20 cellular contexts compared by ENCODE assay signal in genomic region chr11:122664188-122664587, GRCh38. TPM values are rescaled to one million over a fixed set of nuclear protein-coding genes. Genes with fewer than 3 reads are reported as not detected.
DNase-seq lines count a peak whose midpoint lies in the region; ATAC-seq and TF ChIP-seq lines count a peak whose summit lies in the region.
"Had no signal": no experiment of that assay in that cellular context is flagged by ENCODE, and none has a peak within 500 bp of the region (broad histone marks: within the 10 kb centered on the region; RNA-seq: fewer than 3 reads in every experiment).

No MANE protein-coding gene starts in this region.

- peak overlapping the region; percentile 8; the same call in 1 of the 2 replicates for H3K18ac ChIP-seq in IMR-90 (ENCODE audit: low read depth, low read length)

- no peak for ATAC-seq in activated CD8-positive, alpha-beta T cell treated with anti-CD3 and anti-CD28 coated beads, Interleukin-2, amount 10 ng/mL, durations not matched to agents 7 days and 5 days
- ATAC-seq in activated CD8-positive, alpha-beta T cell treated with anti-CD3 and anti-CD28 coated beads for 36 hours, result no peak
- peak; percentile 12; the same call in 1 of the 2 replicates for ATAC-seq in IMR-90 (ENCODE audit: low read depth)
- peak; percentile 17 to 29 for ATAC-seq in stimulated activated naive B cell treated with anti-CD40 and anti-IgM and Interleukin-4, amounts not matched to agents 10 μg/mL and 1 μg/mL and 100 μg/mL, for 72 hours (replicated peaks)
- ATAC-seq in stimulated activated effector memory CD8-positive, alpha-beta T cell treated with anti-CD3 and anti-CD28 coated beads, Interleukin-12 subunit alpha, Interleukin-12 subunit beta, amount 100 ng/mL, for 72 hours, result no peak
- ATAC-seq: activated CD4-positive, alpha-beta T cell treated with anti-CD3 and anti-CD28 coated beads for 36 hours; psoas muscle had no signal

- H3K4me1 ChIP-seq in IMR-90 (ENCODE audit: control insufficient read depth, insufficient read depth, low read length), result peaks cover 32% of the 10 kb centered on the region
- H3K4me1 ChIP-seq: psoas muscle, uterus had no signal

- no peak overlapping the region for H3K27ac ChIP-seq in IMR-90 (ENCODE audit: insufficient read depth, low read length)
- H3K27ac ChIP-seq: coronary artery, psoas muscle, skin epidermis, uterus had no signal

- no peak for TF ChIP-seq RAD21 in IMR-90 (IDR thresholded peaks at IDR 0.05; ENCODE audit: low read length)

- H3K9ac ChIP-seq in IMR-90 (ENCODE audit: low read depth, low read length), result no peak overlapping the region

- TF ChIP-seq POLR2A in IMR-90 (IDR thresholded peaks at IDR 0.05; ENCODE audit: low read depth, low read length), result no peak

- H2AFZ ChIP-seq in IMR-90 (replicated peaks; ENCODE audit: low read length, poor library complexity), result no peak overlapping the region

- no peaks in the 10 kb centered on the region for H3K9me3 Mint-ChIP-seq in activated CD8-positive, alpha-beta T cell treated with anti-CD3 and anti-CD28 coated beads, Interleukin-2, amount 10 ng/mL, durations not matched to agents 7 days and 5 days (ENCODE audit: insufficient read depth)
- peaks cover 3% of the 10 kb centered on the region for H3K9me3 Mint-ChIP-seq in activated CD8-positive, alpha-beta T cell treated with anti-CD3 and anti-CD28 coated beads for 36 hours
- no peaks in the 10 kb centered on the region for H3K9me3 Mint-ChIP-seq in immature natural killer cell
- peaks cover under 1 to 3% of the 10 kb centered on the region in 2 donors for H3K9me3 Mint-ChIP-seq in stimulated activated naive B cell treated with anti-CD40 and anti-IgM and Interleukin-4, amounts not matched to agents 10 μg/mL and 1 μg/mL and 100 μg/mL, for 72 hours
- H3K9me3 Mint-ChIP-seq in stimulated activated effector memory CD8-positive, alpha-beta T cell treated with anti-CD3 and anti-CD28 coated beads, Interleukin-12 subunit alpha, Interleukin-12 subunit beta, amount 100 ng/mL, for 72 hours, result peaks cover under 1% of the 10 kb centered on the region

- no peak overlapping the region for H3K56ac ChIP-seq in IMR-90 (ENCODE audit: extremely low read depth, insufficient read depth, low read length)

- peaks cover 4% of the 10 kb centered on the region; the same call in 1 of the 2 replicates for H3K36me3 ChIP-seq in IMR-90 (ENCODE audit: control insufficient read depth, insufficient read depth, low read length)
- H3K36me3 ChIP-seq: uterus had no signal

- no peak overlapping the region for H3K4me3 Mint-ChIP-seq in activated CD8-positive, alpha-beta T cell treated with anti-CD3 and anti-CD28 coated beads, Interleukin-2, amount 10 ng/mL, durations not matched to agents 7 days and 5 days
- H3K4me3 Mint-ChIP-seq in activated CD8-positive, alpha-beta T cell treated with anti-CD3 and anti-CD28 coated beads for 36 hours, result no peak overlapping the region
- peak overlapping the region in 2 of 5 donors; percentile 11 to 38 for H3K4me3 Mint-ChIP-seq in immature natural killer cell
- H3K4me3 Mint-ChIP-seq in stimulated activated naive B cell treated with anti-CD40 and anti-IgM and Interleukin-4, amounts not matched to agents 10 μg/mL and 1 μg/mL and 100 μg/mL, for 72 hours, result no peak overlapping the region
- no peak overlapping the region for H3K4me3 Mint-ChIP-seq in stimulated activated effector memory CD8-positive, alpha-beta T cell treated with anti-CD3 and anti-CD28 coated beads, Interleukin-12 subunit alpha, Interleukin-12 subunit beta, amount 100 ng/mL, for 72 hours
- H3K4me3 Mint-ChIP-seq: activated CD4-positive, alpha-beta T cell treated with anti-CD3 and anti-CD28 coated beads for 36 hours; neural crest cell had no signal

- H3K27me3 Mint-ChIP-seq in activated CD8-positive, alpha-beta T cell treated with anti-CD3 and anti-CD28 coated beads, Interleukin-2, amount 10 ng/mL, durations not matched to agents 7 days and 5 days (ENCODE audit: low read depth), result no peaks in the 10 kb centered on the region
- H3K27me3 Mint-ChIP-seq in activated CD8-positive, alpha-beta T cell treated with anti-CD3 and anti-CD28 coated beads for 36 hours, result no peaks in the 10 kb centered on the region
- H3K27me3 Mint-ChIP-seq in immature natural killer cell (ENCODE audit: low read depth in 3 of 3), result peaks cover 1 to 5% (median 2%) of the 10 kb centered on the region in 3 donors
- peaks cover 0 to 12% of the 10 kb centered on the region in 2 donors for H3K27me3 Mint-ChIP-seq in stimulated activated naive B cell treated with anti-CD40 and anti-IgM and Interleukin-4, amounts not matched to agents 10 μg/mL and 1 μg/mL and 100 μg/mL, for 72 hours
- H3K27me3 Mint-ChIP-seq: activated CD4-positive, alpha-beta T cell treated with anti-CD3 and anti-CD28 coated beads for 36 hours had no signal

- DNase-seq in activated CD8-positive, alpha-beta T cell treated with anti-CD3 and anti-CD28 coated beads, Interleukin-2, amount 10 ng/mL, durations not matched to agents 7 days and 5 days, result no peak
- no peak for DNase-seq in activated CD8-positive, alpha-beta T cell treated with anti-CD3 and anti-CD28 coated beads for 36 hours
- DNase-seq in IMR-90 (peak; percentile 57), immature natural killer cell (no peak), NCI-H510A (lab: John Stamatoyannopoulos, UW) (no peak), HPDE6-E6E7 (ENCODE audit: extremely low spot score) (no peak)
- DNase-seq in stimulated activated naive B cell treated with anti-CD40 and anti-IgM and Interleukin-4, amounts not matched to agents 10 μg/mL and 1 μg/mL and 100 μg/mL, for 72 hours, result no peak
- DNase-seq in stimulated activated effector memory CD8-positive, alpha-beta T cell treated with anti-CD3 and anti-CD28 coated beads, Interleukin-12 subunit alpha, Interleukin-12 subunit beta, amount 100 ng/mL, for 72 hours (ENCODE audit: low spot score in 2 of 2), result no peak
- DNase-seq: activated CD4-positive, alpha-beta T cell treated with anti-CD3 and anti-CD28 coated beads for 36 hours; activated effector memory CD4-positive, alpha-beta T cell treated with Interleukin-2 at 50 U/mL for 16 hours; H7; Kasumi-1; NCI-H69; psoas muscle; SHP77; stimulated activated CD4-positive, alpha-beta T cell treated with anti-CD3 and anti-CD28 coated beads, Interleukin-4, amount 100 ng/mL, for 1 hour; uterus had no signal

- BruUV-seq in IMR-90 (replicated peaks; lab: Mats Ljungman, UMichigan), result no TSS peak

- in situ Hi-C loops in IMR-90 (cut with MboI; ENCODE audit: low sequenced_read_pairs), result no loop called here

- no peak overlapping the region for H3K4me2 ChIP-seq in IMR-90 (ENCODE audit: low read depth, low read length)

- H3K14ac ChIP-seq in IMR-90 (replicated peaks; ENCODE audit: low read depth, low read length), result peak overlapping the region; percentile 36

- peaks cover 46% of the 10 kb centered on the region for H4K20me1 ChIP-seq in IMR-90 (ENCODE audit: insufficient read depth, low read length)

- no peak overlapping the region for H3K23ac ChIP-seq in IMR-90 (ENCODE audit: low read depth, low read length)

- intact Hi-C loops in activated CD8-positive, alpha-beta T cell treated with anti-CD3 and anti-CD28 coated beads for 36 hours (cut with micrococcal nuclease), result no loop called here
- intact Hi-C loops in IMR-90 (cut with micrococcal nuclease), result no loop called here

- POLR2A ChIA-PET in activated CD8-positive, alpha-beta T cell treated with anti-CD3 and anti-CD28 coated beads, Interleukin-2, amount 10 ng/mL, durations not matched to agents 7 days and 5 days (lab: Charles Lee), result interaction anchor here (0.6 to 1.7 kb wide), 2 partner anchors 8 to 40 kb away, joined by 3 to 6 read pairs; no protein-coding TSS in a partner anchor
- POLR2A ChIA-PET in activated CD8-positive, alpha-beta T cell treated with anti-CD3 and anti-CD28 coated beads for 36 hours (lab: Charles Lee), result interaction anchor here (1.4 to 5.5 kb wide), 4 partner anchors 8 to 81 kb away, joined by 3 to 32 read pairs (median 7); partner anchors contain the start of gene UBASH3B
- POLR2A ChIA-PET in IMR-90 (lab: Charles Lee; ENCODE audit: unreplicated experiment), result no interaction called here

- no peak overlapping the region for H3K4me3 ChIP-seq in IMR-90 (ENCODE audit: insufficient read depth, low read depth, low read length)
- H3K4me3 ChIP-seq: coronary artery, psoas muscle, skin epidermis, uterus had no signal

- 0 out of 2 replicates have a peak overlapping the region, but pooled peaks have one; percentile 89 for H2AK5ac ChIP-seq in IMR-90 (ENCODE audit: low read depth, low read length)

- no peak overlapping the region for H4K5ac ChIP-seq in IMR-90 (ENCODE audit: low read depth, low read length)

- no CpG with 5 or more reads among the region's 1 CpG for WGBS in IMR-90 (ENCODE audit: extremely low coverage in 2 of 2, insufficient read length in 1 of 2), 2 experiments

- peaks cover 32% of the 10 kb centered on the region for H3K9me1 ChIP-seq in IMR-90 (ENCODE audit: insufficient read depth, low read length)

- no peak for TF ChIP-seq CTCF in activated CD8-positive, alpha-beta T cell treated with anti-CD3 and anti-CD28 coated beads for 36 hours (IDR thresholded peaks at IDR 0.05)
- no peak for TF ChIP-seq CTCF in IMR-90 (conservative IDR thresholded peaks at IDR 0.05; ENCODE audit: low read depth, low read length)

- no peak overlapping the region for H2BK20ac ChIP-seq in IMR-90 (ENCODE audit: low read depth, low read length)

- dilution Hi-C loops in IMR-90 (cut with HindIII; ENCODE audit: low sequenced_read_pairs, unreplicated experiment), result no loop called here

- peak overlapping the region; percentile 19 for H2BK5ac ChIP-seq in IMR-90 (ENCODE audit: low read depth, low read length, poor library complexity, severe bottlenecking)

- H2BK120ac ChIP-seq in IMR-90 (ENCODE audit: low read depth, low read length), result peak overlapping the region; percentile 47; the same call in 1 of the 2 replicates

- H4K91ac ChIP-seq in IMR-90 (ENCODE audit: insufficient read depth, low read depth, low read length), result no peak overlapping the region

- H3K27me3 ChIP-seq in IMR-90 (ENCODE audit: control insufficient read depth, insufficient read depth, low read length), result no peaks in the 10 kb centered on the region
- H3K27me3 ChIP-seq: uterus had no signal

- peaks cover 65% of the 10 kb centered on the region for H3K4me1 Mint-ChIP-seq in activated CD8-positive, alpha-beta T cell treated with anti-CD3 and anti-CD28 coated beads, Interleukin-2, amount 10 ng/mL, durations not matched to agents 7 days and 5 days (ENCODE audit: low read depth)
- peaks cover 60% of the 10 kb centered on the region for H3K4me1 Mint-ChIP-seq in activated CD8-positive, alpha-beta T cell treated with anti-CD3 and anti-CD28 coated beads for 36 hours (ENCODE audit: low read depth)
- peaks cover 44 to 79% of the 10 kb centered on the region in 2 donors for H3K4me1 Mint-ChIP-seq in immature natural killer cell
- H3K4me1 Mint-ChIP-seq in stimulated activated naive B cell treated with anti-CD40 and anti-IgM and Interleukin-4, amounts not matched to agents 10 μg/mL and 1 μg/mL and 100 μg/mL, for 72 hours, result peaks cover 28 to 66% of the 10 kb centered on the region in 2 donors
- peaks cover 49% of the 10 kb centered on the region for H3K4me1 Mint-ChIP-seq in stimulated activated effector memory CD8-positive, alpha-beta T cell treated with anti-CD3 and anti-CD28 coated beads, Interleukin-12 subunit alpha, Interleukin-12 subunit beta, amount 100 ng/mL, for 72 hours

- H3K79me1 ChIP-seq in IMR-90 (ENCODE audit: low read depth in 1 of 2, low read length in 2 of 2), result peaks cover 24 to 91% of the 10 kb centered on the region in 2 experiments

- peak overlapping the region; percentile 48; the same call in 1 of the 2 replicates for H3K4ac ChIP-seq in IMR-90 (ENCODE audit: low read depth, low read length)

- 0 out of 4 replicates have a peak overlapping the region, but pooled peaks of 1 of the 2 experiments have one; percentile 37 for H4K8ac ChIP-seq in IMR-90 (ENCODE audit: low read depth in 2 of 2, low read length in 2 of 2)

- CTCF ChIA-PET in activated CD8-positive, alpha-beta T cell treated with anti-CD3 and anti-CD28 coated beads, Interleukin-2, amount 10 ng/mL, durations not matched to agents 7 days and 5 days (lab: Charles Lee), result interaction anchor here (1.0 to 17.6 kb wide), 6 partner anchors 9 to 93 kb away, joined by 3 to 225 read pairs (median 5); partner anchors contain the start of gene UBASH3B
- CTCF ChIA-PET in activated CD8-positive, alpha-beta T cell treated with anti-CD3 and anti-CD28 coated beads for 36 hours (lab: Charles Lee), result interaction anchor here (1.0 to 2.1 kb wide), 7 partner anchors 7 to 92 kb away, joined by 3 to 7 read pairs (median 3); no protein-coding TSS in a partner anchor
- CTCF ChIA-PET in IMR-90 (lab: Yijun Ruan, JAX), result no interaction called here

- peak overlapping the region; percentile 37; the same call in 1 of the 3 replicates for H2BK15ac ChIP-seq in IMR-90 (ENCODE audit: low read depth, low read length)

- H3K36me3 Mint-ChIP-seq in activated CD8-positive, alpha-beta T cell treated with anti-CD3 and anti-CD28 coated beads, Interleukin-2, amount 10 ng/mL, durations not matched to agents 7 days and 5 days (ENCODE audit: low read depth), result peaks cover 54% of the 10 kb centered on the region
- peaks cover 17% of the 10 kb centered on the region for H3K36me3 Mint-ChIP-seq in activated CD8-positive, alpha-beta T cell treated with anti-CD3 and anti-CD28 coated beads for 36 hours (ENCODE audit: low read depth)
- peaks cover 0 to 9% (median 1%) of the 10 kb centered on the region in 3 donors for H3K36me3 Mint-ChIP-seq in immature natural killer cell
- peaks cover 26 to 43% of the 10 kb centered on the region in 2 donors for H3K36me3 Mint-ChIP-seq in stimulated activated naive B cell treated with anti-CD40 and anti-IgM and Interleukin-4, amounts not matched to agents 10 μg/mL and 1 μg/mL and 100 μg/mL, for 72 hours
- peaks cover 13% of the 10 kb centered on the region for H3K36me3 Mint-ChIP-seq in stimulated activated effector memory CD8-positive, alpha-beta T cell treated with anti-CD3 and anti-CD28 coated beads, Interleukin-12 subunit alpha, Interleukin-12 subunit beta, amount 100 ng/mL, for 72 hours

- peaks cover 2% of the 10 kb centered on the region for H3K9me3 ChIP-seq in IMR-90 (ENCODE audit: control insufficient read depth, insufficient read depth, low read length)
- H3K9me3 ChIP-seq: uterus had no signal

- no peak overlapping the region for H2AK9ac ChIP-seq in IMR-90 (replicated peaks; ENCODE audit: low read depth, low read length, poor library complexity)

- peak overlapping the region; percentile 36 for H3K27ac Mint-ChIP-seq in activated CD8-positive, alpha-beta T cell treated with anti-CD3 and anti-CD28 coated beads, Interleukin-2, amount 10 ng/mL, durations not matched to agents 7 days and 5 days
- H3K27ac Mint-ChIP-seq in activated CD8-positive, alpha-beta T cell treated with anti-CD3 and anti-CD28 coated beads for 36 hours, result no peak overlapping the region
- H3K27ac Mint-ChIP-seq in immature natural killer cell, result peak overlapping the region; percentile 3 to 61 (median 36)
- no peak overlapping the region for H3K27ac Mint-ChIP-seq in stimulated activated naive B cell treated with anti-CD40 and anti-IgM and Interleukin-4, amounts not matched to agents 10 μg/mL and 1 μg/mL and 100 μg/mL, for 72 hours
- H3K27ac Mint-ChIP-seq in stimulated activated effector memory CD8-positive, alpha-beta T cell treated with anti-CD3 and anti-CD28 coated beads, Interleukin-12 subunit alpha, Interleukin-12 subunit beta, amount 100 ng/mL, for 72 hours, result no peak overlapping the region
- H3K27ac Mint-ChIP-seq: activated CD4-positive, alpha-beta T cell treated with anti-CD3 and anti-CD28 coated beads for 36 hours had no signal

RNA-seq across cellular contexts. Expression of gene UBASH3B, which starts 8.7 kb away (rescaled TPM):
- 10 to 100 TPM; 66.6 to 75.0 TPM for total RNA-seq in activated CD8-positive, alpha-beta T cell treated with anti-CD3 and anti-CD28 coated beads, Interleukin-2, amount 10 ng/mL, durations not matched to agents 7 days and 5 days
- total RNA-seq in activated CD8-positive, alpha-beta T cell treated with anti-CD3 and anti-CD28 coated beads for 36 hours, result 10 to 100 TPM; 36.1 to 40.6 TPM
- total RNA-seq in IMR-90 (2012; rRNA removed), result 48.0 and 48.6 TPM in 2 replicates
- 27.2 and 28.5 TPM in 2 replicates for polyA plus RNA-seq in IMR-90 (2012; rRNA removed)
- 21.2 and 31.1 TPM in 2 replicates for polyA plus RNA-seq in IMR-90 (2012; cell fraction: cytosol; rRNA removed)
- polyA plus RNA-seq in IMR-90 (2012; cell fraction: nucleus; rRNA removed; ENCODE audit: low replicate concordance), result 23.4 and 27.3 TPM in 2 replicates
- 10 to 100 TPM in 1 of 3 donors, 1 to 10 TPM in 2; 7.5 to 17.5 (median 9.6) TPM for polyA plus RNA-seq in immature natural killer cell

Comparison
In these comparisons a context has a peak if more than half of its experiments do, and no peak if none do; other contexts are left out.
1. H3K27ac Mint-ChIP-seq: peak in activated CD8-positive, alpha-beta T cell treated with anti-CD3 and anti-CD28 coated beads, Interleukin-2, amount 10 ng/mL, durations not matched to agents 7 days and 5 days (single experiment) and immature natural killer cell (6 of 6); none in activated CD8-positive, alpha-beta T cell treated with anti-CD3 and anti-CD28 coated beads for 36 hours (single experiment), stimulated activated naive B cell treated with anti-CD40 and anti-IgM and Interleukin-4, amounts not matched to agents 10 μg/mL and 1 μg/mL and 100 μg/mL, for 72 hours (single experiment) and stimulated activated effector memory CD8-positive, alpha-beta T cell treated with anti-CD3 and anti-CD28 coated beads, Interleukin-12 subunit alpha, Interleukin-12 subunit beta, amount 100 ng/mL, for 72 hours (single experiment).
2. ATAC-seq: peak in IMR-90 (single experiment) and stimulated activated naive B cell treated with anti-CD40 and anti-IgM and Interleukin-4, amounts not matched to agents 10 μg/mL and 1 μg/mL and 100 μg/mL, for 72 hours (2 of 2); none in activated CD8-positive, alpha-beta T cell treated with anti-CD3 and anti-CD28 coated beads, Interleukin-2, amount 10 ng/mL, durations not matched to agents 7 days and 5 days (single experiment), activated CD8-positive, alpha-beta T cell treated with anti-CD3 and anti-CD28 coated beads for 36 hours (single experiment) and stimulated activated effector memory CD8-positive, alpha-beta T cell treated with anti-CD3 and anti-CD28 coated beads, Interleukin-12 subunit alpha, Interleukin-12 subunit beta, amount 100 ng/mL, for 72 hours (single experiment).